ENCODE assay signal across 11 cellular contexts in genomic region chr7:29488977-29489376, GRCh38.
A peak's percentile ranks its signal among the peaks of the same experiment; 100 is the strongest.
DNase-seq lines count a peak whose midpoint lies in the region; ATAC-seq lines count a peak whose summit lies in the region.
"Had no signal": no experiment of that assay in that cellular context is flagged by ENCODE, and none has a peak within 500 bp of the region (broad histone marks: within the 10 kb centered on the region; RNA-seq: fewer than 3 reads in every experiment).

No MANE protein-coding gene starts in this region.

- ATAC-seq in Right ventricle myocardium inferior (peak; percentile 70), HG03354 (IDR thresholded peaks at IDR 0.05; ENCODE audit: poor library complexity, severe bottlenecking, unreplicated experiment) (no peak), GM21737 (IDR thresholded peaks at IDR 0.05; ENCODE audit: unreplicated experiment) (no peak)
- ATAC-seq: stimulated activated naive CD8-positive, alpha-beta T cell treated with anti-CD3 and anti-CD28 coated beads, Interleukin-15, amount 100 ng/mL, for 72 hours had no signal

- DNase-seq in Right ventricle myocardium inferior (ENCODE audit: missing footprints): no peak
- DNase-seq in cardiac septum (ENCODE audit: low spot score): no peak
- DNase-seq in fibroblast of gingiva (ENCODE audit: low read depth): peak; percentile 37
- peak; percentile 48 for DNase-seq in midbrain (lab: John Stamatoyannopoulos, UW)
- no peak for DNase-seq in NCI-H1694 treated with DMSO at 0.1 percent for 48 hours (lab: John Stamatoyannopoulos, UW)
- no peak for DNase-seq in amniotic stem cell (lab: John Stamatoyannopoulos, UW)
- DNase-seq: 8988T; NCI-H524 treated with DMSO at 0.1 percent for 48 hours; stimulated activated naive CD8-positive, alpha-beta T cell treated with anti-CD3 and anti-CD28 coated beads, Interleukin-15, amount 100 ng/mL, for 72 hours had no signal

- intact Hi-C loops in Right ventricle myocardium inferior (cut with DNase I): no loop called here
- intact Hi-C loops in cardiac septum (cut with DNase I): no loop called here

Comparison
In these comparisons a context has a peak if more than half of its experiments do, and no peak if none do; other contexts are left out.
1. DNase-seq: peak in fibroblast of gingiva (single experiment) and midbrain (single experiment); none in Right ventricle myocardium inferior (single experiment), cardiac septum (single experiment), NCI-H1694 treated with DMSO at 0.1 percent for 48 hours (single experiment) and amniotic stem cell (single experiment).